17 cellular contexts compared by ENCODE assay signal in genomic region chr6:105713474-105714118, GRCh38.
DNase-seq lines count a peak whose midpoint lies in the region; ATAC-seq, FAIRE-seq and TF ChIP-seq lines count a peak whose summit lies in the region.
"Had no signal": no experiment of that assay in that cellular context is flagged by ENCODE, and none has a peak within 500 bp of the region (broad histone marks: within the 10 kb centered on the region; RNA-seq: fewer than 3 reads in every experiment).

No MANE protein-coding gene starts in this region.

- H3K9me3 ChIP-seq in K562 (replicated peaks; ENCODE audit: control insufficient read depth, insufficient read depth, low read depth, low read length), result peaks cover 12% of the 10 kb centered on the region; the same call in 1 of the 2 replicates

- no peak for TF ChIP-seq EP300 in K562 (IDR thresholded peaks at IDR 0.05; ENCODE audit: low read length)

- ATAC-seq in K562, result no peak
- ATAC-seq in GM21381 (IDR thresholded peaks at IDR 0.05; ENCODE audit: unreplicated experiment), result no peak
- no peak for ATAC-seq in HG03135 (IDR thresholded peaks at IDR 0.05; ENCODE audit: unreplicated experiment)
- ATAC-seq: SK-N-SH treated with all-trans-retinoic acid at 6 μM for 48 hours; stimulated activated effector memory CD8-positive, alpha-beta T cell treated with anti-CD3 and anti-CD28 coated beads, Interleukin-12 subunit alpha, Interleukin-12 subunit beta, amount 100 ng/mL, for 72 hours had no signal

- DNase-seq in ACHN (peak; percentile 5), GM19239 (ENCODE audit: insufficient read length, low spot score) (no peak), NCI-H748 (lab: John Stamatoyannopoulos, UW; ENCODE audit: unreplicated experiment) (peak; percentile 54), K562 (ENCODE audit: extremely low read depth in 1 of 4, low spot score in 3 of 4) (peak in 1 of 4 experiments; percentile 10), NCI-H510A (lab: John Stamatoyannopoulos, UW) (no peak), nucleus accumbens (lab: John Stamatoyannopoulos, UW) (no peak)
- DNase-seq: activated CD4-positive, alpha-beta T cell treated with anti-CD3 and anti-CD28 coated beads for 48 hours; activated naive CD4-positive, alpha-beta T cell treated with anti-CD3 and anti-CD28 coated beads for 36 hours; dermis blood vessel endothelial cell; midbrain; NCI-H2029 treated with DMSO at 0.1 percent for 48 hours; RPMI8226 had no signal

- TF ChIP-seq RAD21 in K562 (CRISPR knock-in tag; conservative IDR thresholded peaks at IDR 0.05 in 1 of 2, IDR thresholded peaks at IDR 0.05 in 1 of 2), result no peak

- no peak for TF ChIP-seq POLR2A in K562 (conservative IDR thresholded peaks at IDR 0.05)

- 14% methylated on average over 1 of the region's 1 CpG for WGBS in K562 (ENCODE audit: insufficient coverage, low coverage, missing lambda C conversion rate)

- CTCF ChIA-PET in K562 (lab: Yijun Ruan, JAX; ENCODE audit: low intra/inter-chr PET ratio), result no interaction called here

- H3K9me1 ChIP-seq in K562 (ENCODE audit: control insufficient read depth, insufficient read depth, low read length), result no peaks in the 10 kb centered on the region

- intact Hi-C loops in K562 (cut with micrococcal nuclease), result no loop called here

- BruUV-seq in K562 (replicated peaks; lab: Mats Ljungman, UMichigan), result no TSS peak

- TF ChIP-seq CTCF in K562 (IDR thresholded peaks at IDR 0.05 in 2 of 3, conservative IDR thresholded peaks at IDR 0.05 in 1 of 3; ENCODE audit: insufficient read depth in 2 of 3, low read depth in 1 of 3, low read length in 3 of 3), result no peak

- H3K4me2 ChIP-seq in K562 (ENCODE audit: insufficient read depth, low read length), result no peak overlapping the region

- H3K4me3 ChIP-seq in K562, result no peak overlapping the region
- H3K4me3 ChIP-seq: thoracic aorta had no signal

- no peaks in the 10 kb centered on the region for H3K27me3 ChIP-seq in K562 (ENCODE audit: control insufficient read depth in 2 of 2, insufficient read depth in 2 of 2, low read length in 2 of 2)

- no peaks in the 10 kb centered on the region for H3K79me2 ChIP-seq in K562 (ENCODE audit: control insufficient read depth, insufficient read depth, low read length)

- H3K36me3 ChIP-seq in K562 (ENCODE audit: control insufficient read depth, insufficient read depth, low read length), result no peaks in the 10 kb centered on the region
- H3K36me3 ChIP-seq: thoracic aorta had no signal

- H3K27ac ChIP-seq in K562 (ENCODE audit: extremely low read depth, low read depth, low read length), result no peak overlapping the region
- H3K27ac ChIP-seq: thoracic aorta had no signal

- H4K20me1 ChIP-seq in K562 (replicated peaks; ENCODE audit: control insufficient read depth, insufficient read depth, low read length), result no peaks in the 10 kb centered on the region

- FAIRE-seq in GM19239 (lab: Jason Lieb, UNC) (peak; percentile 59), K562 (lab: Jason Lieb, UNC) (no peak)

- no peaks in the 10 kb centered on the region for H3K4me1 ChIP-seq in K562 (replicated peaks in 1 of 2; ENCODE audit: control insufficient read depth in 2 of 2, insufficient read depth in 2 of 2, low read length in 2 of 2)

- H3K9ac ChIP-seq in K562 (ENCODE audit: insufficient read depth in 1 of 2, low read depth in 2 of 2, low read length in 2 of 2), result no peak overlapping the region

- POLR2A ChIA-PET in K562 (lab: Yijun Ruan, JAX), result no interaction called here

- no peak overlapping the region for H2AFZ ChIP-seq in K562 (ENCODE audit: low read depth, low read length)

- in situ Hi-C loops in ACHN (cut with HindIII; ENCODE audit: low pct_ligation_motif_present, low pct_unique_long_range_greater_than_20kb, low sequenced_read_pairs), result no loop called here
- in situ Hi-C loops in K562 (cut with MboI), result no loop called here

TF ChIP-seq in K562, 482 proteins besides CTCF, POLR2A, EP300 and RAD21 (continues in another document):
- peak in 1 of 2 experiments; percentile 82; a peak in 1 of 4 replicates for TF ChIP-seq HDAC1 (IDR thresholded peaks at IDR 0.05)
- TF ChIP-seq TRIM24 (IDR thresholded peaks at IDR 0.05), result peak; percentile 70 to 71
- TF ChIP-seq ZNF280A (IDR thresholded peaks at IDR 0.05; ENCODE audit: low read depth, partially characterized antibody), result peak; percentile 85
- peak; percentile 98 for TF ChIP-seq TRIM28 (IDR thresholded peaks at IDR 0.05)
- TF ChIP-seq PRDM10 (IDR thresholded peaks at IDR 0.05; ENCODE audit: partially characterized antibody), result no peak
- TF ChIP-seq EHMT2 (IDR thresholded peaks at IDR 0.05), result peak; percentile 47; the same call in 1 of the 2 replicates
- 0 out of 2 replicates have a peak, but pooled peaks have one; percentile 37 for TF ChIP-seq CBX1 (IDR thresholded peaks at IDR 0.05; ENCODE audit: low read depth)
- peak; percentile 95 for TF ChIP-seq CBX5 (IDR thresholded peaks at IDR 0.05; ENCODE audit: borderline replicate concordance, low read depth)
- TF ChIP-seq XRCC3 (IDR thresholded peaks at IDR 0.05), result peak; percentile 70; the same call in 1 of the 2 replicates
- TF ChIP-seq CBX3 (IDR thresholded peaks at IDR 0.05; ENCODE audit: borderline replicate concordance in 1 of 2, low read length in 2 of 2), result peak in 1 of 2 experiments; percentile 98; a peak in 2 of 3 replicates
- TF ChIP-seq ARNT (IDR thresholded peaks at IDR 0.05), result peak in 1 of 2 experiments; percentile 55; a peak in 1 of 4 replicates
- no peak for TF ChIP-seq JUNB (CRISPR knock-in tag; conservative IDR thresholded peaks at IDR 0.05)

Comparison
In these comparisons a context has a peak if more than half of its experiments do, and no peak if none do; other contexts are left out.
1. DNase-seq: peak in ACHN (single experiment) and NCI-H748 (single experiment); none in GM19239 (single experiment), NCI-H510A (single experiment) and nucleus accumbens (0 of 56).